ENCODE assay signal across 17 cellular contexts in genomic region chr1:4650486-4650885, GRCh38. TPM values are rescaled to one million over a fixed set of nuclear protein-coding genes. Genes with fewer than 3 reads are reported as not detected.
A peak's percentile ranks its signal among the peaks of the same experiment; 100 is the strongest.
DNase-seq lines count a peak whose midpoint lies in the region; ATAC-seq, FAIRE-seq and TF ChIP-seq lines count a peak whose summit lies in the region.
"Had no signal": no experiment of that assay in that cellular context is flagged by ENCODE, and none has a peak within 500 bp of the region (broad histone marks: within the 10 kb centered on the region; RNA-seq: fewer than 3 reads in every experiment).

No MANE protein-coding gene starts in this region.

- CTCF ChIA-PET in GM10248 (lab: Yijun Ruan, JAX), result no interaction called here

- H3F3A ChIP-seq in GM23248 (ENCODE audit: insufficient read depth), result no peaks in the 10 kb centered on the region
- H3F3A ChIP-seq in smooth muscle cell (ENCODE audit: low read depth), result no peaks in the 10 kb centered on the region

- H3K9me3 ChIP-seq in GM23248 (ENCODE audit: low read depth) (no peaks in the 10 kb centered on the region), smooth muscle cell (replicated peaks; ENCODE audit: low read depth) (no peaks in the 10 kb centered on the region), colonic mucosa (no peaks in the 10 kb centered on the region)

- H3K27me3 ChIP-seq in GM23248 (replicated peaks; ENCODE audit: insufficient read depth) (peaks cover 4% of the 10 kb centered on the region), foreskin keratinocyte (no peaks in the 10 kb centered on the region), smooth muscle cell (ENCODE audit: low read depth) (peaks cover 25% of the 10 kb centered on the region), colonic mucosa (peaks cover 21% of the 10 kb centered on the region)

- WGBS in GM23248 (ENCODE audit: low coverage in 1 of 2, low lambda C conversion rate in 2 of 2, missing lambda C conversion rate in 2 of 2), 2 experiments, result 47 to 55% methylated on average over 8 of the region's 8 CpGs
- 12% methylated on average over 8 of the region's 8 CpGs for WGBS in smooth muscle cell (ENCODE audit: low lambda C conversion rate)

- intact Hi-C loops in colonic mucosa (cut with DNase I), result no loop called here

- H4K20me1 ChIP-seq in GM23248 (ENCODE audit: insufficient read depth), result no peaks in the 10 kb centered on the region
- H4K20me1 ChIP-seq in smooth muscle cell (ENCODE audit: low read depth), result no peaks in the 10 kb centered on the region

- no peaks in the 10 kb centered on the region for H3K36me3 ChIP-seq in GM23248 (ENCODE audit: low read depth)
- no peaks in the 10 kb centered on the region for H3K36me3 ChIP-seq in smooth muscle cell (ENCODE audit: low read depth)
- H3K36me3 ChIP-seq in colonic mucosa, result no peaks in the 10 kb centered on the region

- H3K4me2 ChIP-seq in GM23248 (ENCODE audit: unreplicated experiment) (no peak overlapping the region), smooth muscle cell (peak overlapping the region; percentile 15)

- no peak for TF ChIP-seq CTCF in foreskin keratinocyte (conservative IDR thresholded peaks at IDR 0.05)
- no peak for TF ChIP-seq CTCF in smooth muscle cell (IDR thresholded peaks at IDR 0.05; ENCODE audit: borderline replicate concordance, insufficient read depth, poor library complexity, severe bottlenecking)
- no peak for TF ChIP-seq CTCF in GM10248 (IDR thresholded peaks at IDR 0.05; ENCODE audit: control extremely low read depth, extremely low read depth, low read depth, missing control alignments)
- no peak for TF ChIP-seq CTCF in colonic mucosa (IDR thresholded peaks at IDR 0.05)

- ATAC-seq in foreskin keratinocyte, result peak; percentile 92
- ATAC-seq: T-helper 17 cell had no signal

- H3K79me2 ChIP-seq in GM23248 (ENCODE audit: insufficient read depth), result no peaks in the 10 kb centered on the region
- H3K79me2 ChIP-seq in smooth muscle cell (ENCODE audit: low read depth), result no peaks in the 10 kb centered on the region

- no peaks in the 10 kb centered on the region for H3K4me1 ChIP-seq in GM23248 (ENCODE audit: insufficient read depth)
- peaks cover 17% of the 10 kb centered on the region for H3K4me1 ChIP-seq in foreskin keratinocyte
- H3K4me1 ChIP-seq in smooth muscle cell (ENCODE audit: low read depth), result peaks cover 4% of the 10 kb centered on the region
- H3K4me1 ChIP-seq in colonic mucosa, result no peaks in the 10 kb centered on the region

- POLR2A ChIA-PET in GM10248 (lab: Yijun Ruan, JAX), result no interaction called here

- H3K9ac ChIP-seq in GM23248 (no peak overlapping the region), smooth muscle cell (ENCODE audit: low read depth) (no peak overlapping the region), colonic mucosa (ENCODE audit: low read depth in 2 of 2, low read length in 2 of 2) (no peak overlapping the region)

- no peak overlapping the region for H3K4me3 ChIP-seq in GM23248
- no peak overlapping the region for H3K4me3 ChIP-seq in smooth muscle cell
- H3K4me3 ChIP-seq in colonic mucosa, result no peak overlapping the region

- in situ Hi-C loops in GM23248 (cut with MboI), result loop anchor here (25.0 kb wide), 1 partner anchor 1262 kb away; no protein-coding TSS in a partner anchor

- FAIRE-seq in RCC 7860 (lab: Jason Lieb, UNC), result peak; percentile 83
- FAIRE-seq: GM12892 had no signal

- DNase-seq in GM23248 (peak; percentile 12), RCC 7860 (ENCODE audit: low spot score) (peak; percentile 79), foreskin keratinocyte (peak; percentile 89 to 97), smooth muscle cell (lab: John Stamatoyannopoulos, UW; ENCODE audit: unreplicated experiment) (no peak), GM10248 (ENCODE audit: extremely low spot score) (no peak), NCI-H510A (lab: John Stamatoyannopoulos, UW) (no peak), colonic mucosa (no peak)
- DNase-seq in stimulated activated CD4-positive, alpha-beta T cell treated with anti-CD3 and anti-CD28 coated beads, Interleukin-4, amount 100 ng/mL, for 1 hour, result no peak
- DNase-seq: activated CD4-positive, CD25-positive, alpha-beta regulatory T cell treated with anti-CD3 and anti-CD28 coated beads, Interleukin-2, amount 50 U/mL, for 72 hours; CD4-positive, alpha-beta T cell; midbrain; NCI-H2081 treated with DMSO at 0.1 percent for 48 hours; NCI-H526 treated with DMSO at 0.1 percent for 48 hours; nucleus accumbens; stimulated activated naive CD4-positive, alpha-beta T cell treated with Interleukin-2 at 50 U/mL for 16 hours; T-helper 17 cell had no signal

- H3K9me2 ChIP-seq in GM23248 (ENCODE audit: insufficient read depth), result no peaks in the 10 kb centered on the region

- H3K27ac ChIP-seq in GM23248, result no peak overlapping the region
- peak overlapping the region; percentile 85 for H3K27ac ChIP-seq in foreskin keratinocyte
- H3K27ac ChIP-seq in smooth muscle cell (ENCODE audit: low read depth), result no peak overlapping the region
- no peak overlapping the region for H3K27ac ChIP-seq in colonic mucosa

- H2AFZ ChIP-seq in GM23248 (no peak overlapping the region), smooth muscle cell (ENCODE audit: low read depth) (no peak overlapping the region)

RNA-seq across cellular contexts. Expression of gene AJAP1, which starts 3.9 kb away (rescaled TPM):
- under 0.01 and 0.86 TPM in 2 replicates for total RNA-seq in GM23248 (2014; rRNA removed; shearing (Covaris generic))
- 0.03 TPM in 1 of 2 replicates, not detected in the other for polyA plus RNA-seq in GM23248 (2016; fragmentation: Nextera tagmentation; extraction: Ambion mirVana)
- 13.0 and 13.4 TPM in 2 replicates for total RNA-seq in foreskin keratinocyte
- polyA plus RNA-seq in foreskin keratinocyte, result 6.4 and 7.9 TPM in 2 replicates
- total RNA-seq in smooth muscle cell, result 0.18 and 0.58 TPM in 2 replicates
- 0.10 TPM in 1 of 2 replicates, not detected in the other for polyA plus RNA-seq in smooth muscle cell
- total RNA-seq in colonic mucosa, result under 1 TPM; 0.07 to 0.42 TPM
- total RNA-seq: T-helper 17 cell had no signal

Comparison
In these comparisons a context has a peak if more than half of its experiments do, and no peak if none do; other contexts are left out.
1. DNase-seq: peak in GM23248 (single experiment), RCC 7860 (single experiment) and foreskin keratinocyte (2 of 2); none in smooth muscle cell (single experiment), stimulated activated CD4-positive, alpha-beta T cell treated with anti-CD3 and anti-CD28 coated beads, Interleukin-4, amount 100 ng/mL, for 1 hour (single experiment), GM10248 (single experiment), NCI-H510A (single experiment) and colonic mucosa (single experiment).